1 cellular context compared by ENCODE assay signal in genomic region chr16:74756203-74756602, GRCh38.
TF ChIP-seq lines count a peak whose summit lies in the region.

No MANE protein-coding gene starts in this region.

TF ChIP-seq in K562, 482 proteins besides CTCF, POLR2A, EP300 and RAD21:
- TF ChIP-seq KDM1A (IDR thresholded peaks at IDR 0.05) (peak; percentile 28 to 55; a peak in 2 of 4 replicates), BRCA1 (IDR thresholded peaks at IDR 0.05) (no peak), BRCA1 (CRISPR knock-in tag; IDR thresholded peaks at IDR 0.05) (no peak), UBTF (IDR thresholded peaks at IDR 0.05; ENCODE audit: borderline replicate concordance in 1 of 2, low read depth in 2 of 2, low read length in 2 of 2) (0 out of 4 replicates have a peak, but pooled peaks of 1 of the 2 experiments have one; percentile 51), ILF3 (IDR thresholded peaks at IDR 0.05; ENCODE audit: borderline replicate concordance) (no peak), RAD51 (IDR thresholded peaks at IDR 0.05; ENCODE audit: borderline replicate concordance, low read depth) (peak; percentile 16; the same call in 1 of the 2 replicates), HDAC1 (IDR thresholded peaks at IDR 0.05) (no peak), ARID1B (IDR thresholded peaks at IDR 0.05) (peak; percentile 47; the same call in 1 of the 2 replicates), TCF7L2 (IDR thresholded peaks at IDR 0.05; ENCODE audit: low read depth, low read length) (no peak), MED1 (CRISPR knock-in tag; IDR thresholded peaks at IDR 0.05; ENCODE audit: borderline replicate concordance) (no peak), ZNF766 (CRISPR knock-in tag; conservative IDR thresholded peaks at IDR 0.05) (peak; percentile 59; the same call in 1 of the 2 replicates), CBFA2T3 (IDR thresholded peaks at IDR 0.05) (peak; percentile 61), U2AF1 (optimal IDR thresholded peaks at IDR 0.05; ENCODE audit: low read depth, low read length) (no peak), NCOR1 (IDR thresholded peaks at IDR 0.05) (0 out of 2 replicates have a peak, but pooled peaks have one; percentile 43), RBM25 (IDR thresholded peaks at IDR 0.05; ENCODE audit: low read depth, low read length, severe bottlenecking) (no peak), RCOR1 (IDR thresholded peaks at IDR 0.05; ENCODE audit: borderline replicate concordance in 1 of 2, low read depth in 2 of 2, low read length in 2 of 2) (peak in 1 of 2 experiments; percentile 38; a peak in 1 of 4 replicates), C11orf30 (IDR thresholded peaks at IDR 0.05; ENCODE audit: low read depth) (no peak), STAG1 (CRISPR knock-in tag; IDR thresholded peaks at IDR 0.05; ENCODE audit: borderline replicate concordance) (no peak), E2F6 (IDR thresholded peaks at IDR 0.05; ENCODE audit: borderline replicate concordance in 1 of 2, extremely low read depth in 1 of 2, insufficient read depth in 1 of 2, insufficient read length in 1 of 2, low read depth in 1 of 2, low read length in 1 of 2, poor library complexity in 1 of 2, severe bottlenecking in 1 of 2) (no peak)
